12 cellular contexts compared by ENCODE assay signal in genomic region chr13:101155920-101156319, GRCh38.
DNase-seq lines count a peak whose midpoint lies in the region; ATAC-seq and TF ChIP-seq lines count a peak whose summit lies in the region.
"Had no signal": no experiment of that assay in that cellular context is flagged by ENCODE, and none has a peak within 500 bp of the region (broad histone marks: within the 10 kb centered on the region; RNA-seq: fewer than 3 reads in every experiment).

No MANE protein-coding gene starts in this region.

- H3K27me3 Mint-ChIP-seq in CD8-positive, alpha-beta T cell (ENCODE audit: low read depth), result peaks cover 14% of the 10 kb centered on the region

- H3K4me3 ChIP-seq in CD8-positive, alpha-beta T cell (ENCODE audit: low read depth, low read length), result no peak overlapping the region
- no peak overlapping the region for H3K4me3 ChIP-seq in GM23248
- H3K4me3 ChIP-seq in SU-DHL-6 (ENCODE audit: insufficient read depth, low read length, poor library complexity, severe bottlenecking), result no peak overlapping the region
- H3K4me3 ChIP-seq: prostate gland had no signal

- 58 to 74% methylated on average over 2 of the region's 2 CpGs for WGBS in GM23248 (ENCODE audit: low coverage in 1 of 2, low lambda C conversion rate in 2 of 2, missing lambda C conversion rate in 2 of 2), 2 experiments

- no peaks in the 10 kb centered on the region for H3K36me3 ChIP-seq in CD8-positive, alpha-beta T cell (ENCODE audit: insufficient read depth, low read length)
- H3K36me3 ChIP-seq in GM23248 (ENCODE audit: low read depth) (no peaks in the 10 kb centered on the region), SU-DHL-6 (ENCODE audit: low read length) (no peaks in the 10 kb centered on the region)
- H3K36me3 ChIP-seq: prostate gland had no signal

- H3K9ac ChIP-seq in GM23248 (no peak overlapping the region), SU-DHL-6 (ENCODE audit: low read length) (no peak overlapping the region)

- H3K4me2 ChIP-seq in GM23248 (ENCODE audit: unreplicated experiment) (no peak overlapping the region), SU-DHL-6 (ENCODE audit: low read depth, low read length, poor library complexity, severe bottlenecking) (no peak overlapping the region)

- H4K20me1 ChIP-seq in GM23248 (ENCODE audit: insufficient read depth) (no peaks in the 10 kb centered on the region), SU-DHL-6 (ENCODE audit: low read depth, low read length) (no peaks in the 10 kb centered on the region)

- intact Hi-C loops in CD8-positive, alpha-beta T cell (cut with DNase I, micrococcal nuclease), result no loop called here

- POLR2A ChIA-PET in CD8-positive, alpha-beta T cell (lab: Charles Lee), result interaction anchor here (1.0 kb wide), 1 partner anchor 13 kb away, joined by 3 read pairs; no protein-coding TSS in a partner anchor

- no peak for ATAC-seq in CD8-positive, alpha-beta T cell
- ATAC-seq in GM19324 (IDR thresholded peaks at IDR 0.05; ENCODE audit: low FRiP score, unreplicated experiment), result no peak

- H2AFZ ChIP-seq in GM23248 (no peak overlapping the region), SU-DHL-6 (ENCODE audit: low read depth, low read length, severe bottlenecking) (no peak overlapping the region)

- H3K4me3 Mint-ChIP-seq in CD8-positive, alpha-beta T cell, result no peak overlapping the region
- H3K4me3 Mint-ChIP-seq: T-helper 1 cell treated with Interleukin-12 subunit alpha and Interleukin-12 subunit beta and Interleukin-4 antibody, amounts not matched to agents 30 μg/mL and 1 μg/mL, for 36 hours had no signal

- no peaks in the 10 kb centered on the region for H3K4me1 Mint-ChIP-seq in CD8-positive, alpha-beta T cell (ENCODE audit: low read depth)

- no peak overlapping the region for H3K27ac ChIP-seq in CD8-positive, alpha-beta T cell (ENCODE audit: low read depth, low read length)
- H3K27ac ChIP-seq in GM23248, result no peak overlapping the region
- no peak overlapping the region for H3K27ac ChIP-seq in SU-DHL-6 (ENCODE audit: low read depth, low read length)
- H3K27ac ChIP-seq: prostate gland had no signal

- no peaks in the 10 kb centered on the region for H3K27me3 ChIP-seq in CD8-positive, alpha-beta T cell (ENCODE audit: insufficient read depth, low read length)
- no peaks in the 10 kb centered on the region for H3K27me3 ChIP-seq in GM23248 (replicated peaks; ENCODE audit: insufficient read depth)
- no peaks in the 10 kb centered on the region for H3K27me3 ChIP-seq in SU-DHL-6 (ENCODE audit: low read length)

- no peak for DNase-seq in CD8-positive, alpha-beta T cell
- DNase-seq in GM23248 (peak; percentile 38), iris pigment epithelial cell (ENCODE audit: low read depth) (peak; percentile 17), HuH-7.5 (ENCODE audit: low spot score) (no peak), T-helper 2 cell (no peak), RPMI8226 (no peak)
- DNase-seq: DMS 273 treated with DMSO at 0.1 percent for 48 hours, NCI-H2029 had no signal

- CTCF ChIA-PET in CD8-positive, alpha-beta T cell (lab: Charles Lee), result interaction anchor here (5.0 kb wide), 1 partner anchor 11 kb away, joined by 30 read pairs; no protein-coding TSS in a partner anchor

- in situ Hi-C loops in GM23248 (cut with MboI), result loop anchor here (10.0 kb wide), 1 partner anchor 319 kb away; no protein-coding TSS in a partner anchor

- H3F3A ChIP-seq in GM23248 (ENCODE audit: insufficient read depth) (0 out of 2 replicates have a peak, but pooled peaks cover 8% of the 10 kb centered on the region), SU-DHL-6 (ENCODE audit: insufficient read depth) (no peaks in the 10 kb centered on the region)

- peak; percentile 37 for TF ChIP-seq CTCF in CD8-positive, alpha-beta T cell (IDR thresholded peaks at IDR 0.05)
- TF ChIP-seq CTCF in SU-DHL-6 (IDR thresholded peaks at IDR 0.05; ENCODE audit: insufficient read depth, low read length, poor library complexity, severe bottlenecking), result peak; percentile 24

- no peaks in the 10 kb centered on the region for H3K9me3 ChIP-seq in CD8-positive, alpha-beta T cell (ENCODE audit: low read length)
- H3K9me3 ChIP-seq in GM23248 (ENCODE audit: low read depth) (no peaks in the 10 kb centered on the region), SU-DHL-6 (ENCODE audit: insufficient read depth, low read length) (no peaks in the 10 kb centered on the region)
- H3K9me3 ChIP-seq: prostate gland had no signal

- no peak overlapping the region for H3K27ac Mint-ChIP-seq in CD8-positive, alpha-beta T cell
- H3K27ac Mint-ChIP-seq: T-helper 1 cell treated with Interleukin-12 subunit alpha and Interleukin-12 subunit beta and Interleukin-4 antibody, amounts not matched to agents 30 μg/mL and 1 μg/mL, for 36 hours had no signal

- H3K36me3 Mint-ChIP-seq in CD8-positive, alpha-beta T cell, result no peaks in the 10 kb centered on the region

- H3K9me3 Mint-ChIP-seq in CD8-positive, alpha-beta T cell, result no peaks in the 10 kb centered on the region
- H3K9me3 Mint-ChIP-seq: T-helper 1 cell treated with Interleukin-12 subunit alpha and Interleukin-12 subunit beta and Interleukin-4 antibody, amounts not matched to agents 30 μg/mL and 1 μg/mL, for 36 hours had no signal

- H3K79me2 ChIP-seq in GM23248 (ENCODE audit: insufficient read depth) (no peaks in the 10 kb centered on the region), SU-DHL-6 (ENCODE audit: insufficient read depth, low read length) (no peaks in the 10 kb centered on the region)

- no peaks in the 10 kb centered on the region for H3K4me1 ChIP-seq in CD8-positive, alpha-beta T cell (ENCODE audit: insufficient read depth, low read length)
- peaks cover 26% of the 10 kb centered on the region for H3K4me1 ChIP-seq in GM23248 (ENCODE audit: insufficient read depth)
- H3K4me1 ChIP-seq: prostate gland had no signal

- H3K9me2 ChIP-seq in GM23248 (ENCODE audit: insufficient read depth), result no peaks in the 10 kb centered on the region
- no peaks in the 10 kb centered on the region for H3K9me2 ChIP-seq in SU-DHL-6 (replicated peaks; ENCODE audit: insufficient read depth, low read length)

Comparison
In these comparisons a context has a peak if more than half of its experiments do, and no peak if none do; other contexts are left out.
1. DNase-seq: peak in GM23248 (single experiment) and iris pigment epithelial cell (single experiment); none in CD8-positive, alpha-beta T cell (0 of 7), HuH-7.5 (single experiment), T-helper 2 cell (0 of 5) and RPMI8226 (single experiment).